ENCODE assay signal across 3 cellular contexts in the genomic region with DNA sequence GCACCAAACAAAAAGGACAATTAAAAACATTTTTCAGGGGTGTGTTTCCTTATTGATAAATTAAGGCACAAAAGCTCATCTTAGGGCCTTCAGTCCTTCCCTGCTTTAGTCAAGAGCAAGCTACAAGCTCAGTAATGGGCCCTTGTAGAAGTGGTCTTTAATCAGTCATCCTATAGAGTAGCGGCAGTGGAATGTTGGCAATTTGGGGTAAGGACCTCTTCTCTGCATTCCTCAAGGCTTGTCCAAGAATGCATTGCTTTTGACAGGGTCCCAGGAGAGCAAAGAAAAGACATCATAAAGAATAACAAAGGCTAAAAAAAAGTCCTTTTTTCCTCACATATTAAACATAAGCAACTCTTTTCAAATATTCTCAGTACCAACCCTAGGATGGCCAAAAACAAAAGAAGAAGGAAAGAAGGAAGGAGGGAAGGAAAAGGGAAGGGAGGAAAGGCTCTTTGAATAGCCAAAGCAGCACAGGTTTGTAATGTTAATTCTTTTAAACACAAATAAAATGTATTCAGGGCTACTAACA.
A peak's percentile ranks its signal among the peaks of the same experiment; 100 is the strongest.
TF ChIP-seq lines count a peak whose summit lies in the region.

No MANE protein-coding gene starts in this region.

TF ChIP-seq in SK-N-SH treated with all-trans-retinoic acid at 6 μM for 48 hours, 23 proteins besides CTCF, POLR2A, EP300 and RAD21:
- TF ChIP-seq OSR1 (CRISPR knock-in tag; IDR thresholded peaks at IDR 0.05) (no peak), TCF4 (CRISPR knock-in tag; IDR thresholded peaks at IDR 0.05; ENCODE audit: borderline replicate concordance) (no peak), SNAI2 (CRISPR knock-in tag; IDR thresholded peaks at IDR 0.05) (no peak)

TF ChIP-seq in SK-N-SH, 30 proteins besides CTCF, POLR2A, EP300 and RAD21:
- TF ChIP-seq, protein P1, sequence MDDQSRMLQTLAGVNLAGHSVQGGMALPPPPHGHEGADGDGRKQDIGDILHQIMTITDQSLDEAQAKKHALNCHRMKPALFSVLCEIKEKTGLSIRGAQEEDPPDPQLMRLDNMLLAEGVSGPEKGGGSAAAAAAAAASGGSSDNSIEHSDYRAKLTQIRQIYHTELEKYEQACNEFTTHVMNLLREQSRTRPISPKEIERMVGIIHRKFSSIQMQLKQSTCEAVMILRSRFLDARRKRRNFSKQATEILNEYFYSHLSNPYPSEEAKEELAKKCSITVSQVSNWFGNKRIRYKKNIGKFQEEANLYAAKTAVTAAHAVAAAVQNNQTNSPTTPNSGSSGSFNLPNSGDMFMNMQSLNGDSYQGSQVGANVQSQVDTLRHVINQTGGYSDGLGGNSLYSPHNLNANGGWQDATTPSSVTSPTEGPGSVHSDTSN (IDR thresholded peaks at IDR 0.05): no peak
- TF ChIP-seq TAF1 (IDR thresholded peaks at IDR 0.05; ENCODE audit: borderline replicate concordance, low read depth, low read length) (no peak), NFIC (IDR thresholded peaks at IDR 0.05; ENCODE audit: borderline replicate concordance) (no peak), SMC3 (IDR thresholded peaks at IDR 0.05; ENCODE audit: low read depth, low read length) (no peak), TEAD4 (IDR thresholded peaks at IDR 0.05; ENCODE audit: borderline replicate concordance, insufficient read depth) (no peak), CHD2 (IDR thresholded peaks at IDR 0.05; ENCODE audit: low read length, partially characterized antibody) (no peak), GABPA (IDR thresholded peaks at IDR 0.05; ENCODE audit: low read depth) (no peak), MEF2A (IDR thresholded peaks at IDR 0.05; ENCODE audit: borderline replicate concordance, low read depth) (no peak)
- TF ChIP-seq, protein P2, sequence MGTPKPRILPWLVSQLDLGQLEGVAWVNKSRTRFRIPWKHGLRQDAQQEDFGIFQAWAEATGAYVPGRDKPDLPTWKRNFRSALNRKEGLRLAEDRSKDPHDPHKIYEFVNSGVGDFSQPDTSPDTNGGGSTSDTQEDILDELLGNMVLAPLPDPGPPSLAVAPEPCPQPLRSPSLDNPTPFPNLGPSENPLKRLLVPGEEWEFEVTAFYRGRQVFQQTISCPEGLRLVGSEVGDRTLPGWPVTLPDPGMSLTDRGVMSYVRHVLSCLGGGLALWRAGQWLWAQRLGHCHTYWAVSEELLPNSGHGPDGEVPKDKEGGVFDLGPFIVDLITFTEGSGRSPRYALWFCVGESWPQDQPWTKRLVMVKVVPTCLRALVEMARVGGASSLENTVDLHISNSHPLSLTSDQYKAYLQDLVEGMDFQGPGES (IDR thresholded peaks at IDR 0.05; ENCODE audit: low read depth, low read length): no peak
- TF ChIP-seq, protein P3, sequence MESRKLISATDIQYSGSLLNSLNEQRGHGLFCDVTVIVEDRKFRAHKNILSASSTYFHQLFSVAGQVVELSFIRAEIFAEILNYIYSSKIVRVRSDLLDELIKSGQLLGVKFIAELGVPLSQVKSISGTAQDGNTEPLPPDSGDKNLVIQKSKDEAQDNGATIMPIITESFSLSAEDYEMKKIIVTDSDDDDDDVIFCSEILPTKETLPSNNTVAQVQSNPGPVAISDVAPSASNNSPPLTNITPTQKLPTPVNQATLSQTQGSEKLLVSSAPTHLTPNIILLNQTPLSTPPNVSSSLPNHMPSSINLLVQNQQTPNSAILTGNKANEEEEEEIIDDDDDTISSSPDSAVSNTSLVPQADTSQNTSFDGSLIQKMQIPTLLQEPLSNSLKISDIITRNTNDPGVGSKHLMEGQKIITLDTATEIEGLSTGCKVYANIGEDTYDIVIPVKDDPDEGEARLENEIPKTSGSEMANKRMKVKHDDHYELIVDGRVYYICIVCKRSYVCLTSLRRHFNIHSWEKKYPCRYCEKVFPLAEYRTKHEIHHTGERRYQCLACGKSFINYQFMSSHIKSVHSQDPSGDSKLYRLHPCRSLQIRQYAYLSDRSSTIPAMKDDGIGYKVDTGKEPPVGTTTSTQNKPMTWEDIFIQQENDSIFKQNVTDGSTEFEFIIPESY (IDR thresholded peaks at IDR 0.05; ENCODE audit: borderline replicate concordance, low read depth): no peak

TF ChIP-seq in H1, 55 proteins besides CTCF, POLR2A, EP300 and RAD21:
- TF ChIP-seq ASH2L (IDR thresholded peaks at IDR 0.05; ENCODE audit: low read length) (peak; percentile 25), POLR2AphosphoS5 (IDR thresholded peaks at IDR 0.05; ENCODE audit: low read depth, low read length) (peak; percentile 70; the same call in 1 of the 2 replicates), RNF2 (IDR thresholded peaks at IDR 0.05; ENCODE audit: borderline replicate concordance, low read depth, low read length, missing control alignments, poor library complexity, severe bottlenecking) (no peak), CHD1 (IDR thresholded peaks at IDR 0.05; ENCODE audit: low read depth, low read length) (no peak), JUND (IDR thresholded peaks at IDR 0.05; ENCODE audit: low read length) (no peak), HDAC2 (IDR thresholded peaks at IDR 0.05; ENCODE audit: borderline replicate concordance in 1 of 2, low read depth in 2 of 2, low read length in 2 of 2) (peak in 1 of 2 experiments; percentile 50; a peak in 1 of 4 replicates), SP2 (IDR thresholded peaks at IDR 0.05; ENCODE audit: low read length) (no peak), GABPA (IDR thresholded peaks at IDR 0.05; ENCODE audit: borderline replicate concordance, insufficient read depth, low read length) (no peak), ZNF274 (IDR thresholded peaks at IDR 0.05; ENCODE audit: borderline replicate concordance, extremely low read depth, low read length) (no peak), JUN (IDR thresholded peaks at IDR 0.05; ENCODE audit: low read depth, low read length) (no peak), TEAD4 (IDR thresholded peaks at IDR 0.05; ENCODE audit: low read depth, low read length) (peak; percentile 98)
- TF ChIP-seq, protein P4, sequence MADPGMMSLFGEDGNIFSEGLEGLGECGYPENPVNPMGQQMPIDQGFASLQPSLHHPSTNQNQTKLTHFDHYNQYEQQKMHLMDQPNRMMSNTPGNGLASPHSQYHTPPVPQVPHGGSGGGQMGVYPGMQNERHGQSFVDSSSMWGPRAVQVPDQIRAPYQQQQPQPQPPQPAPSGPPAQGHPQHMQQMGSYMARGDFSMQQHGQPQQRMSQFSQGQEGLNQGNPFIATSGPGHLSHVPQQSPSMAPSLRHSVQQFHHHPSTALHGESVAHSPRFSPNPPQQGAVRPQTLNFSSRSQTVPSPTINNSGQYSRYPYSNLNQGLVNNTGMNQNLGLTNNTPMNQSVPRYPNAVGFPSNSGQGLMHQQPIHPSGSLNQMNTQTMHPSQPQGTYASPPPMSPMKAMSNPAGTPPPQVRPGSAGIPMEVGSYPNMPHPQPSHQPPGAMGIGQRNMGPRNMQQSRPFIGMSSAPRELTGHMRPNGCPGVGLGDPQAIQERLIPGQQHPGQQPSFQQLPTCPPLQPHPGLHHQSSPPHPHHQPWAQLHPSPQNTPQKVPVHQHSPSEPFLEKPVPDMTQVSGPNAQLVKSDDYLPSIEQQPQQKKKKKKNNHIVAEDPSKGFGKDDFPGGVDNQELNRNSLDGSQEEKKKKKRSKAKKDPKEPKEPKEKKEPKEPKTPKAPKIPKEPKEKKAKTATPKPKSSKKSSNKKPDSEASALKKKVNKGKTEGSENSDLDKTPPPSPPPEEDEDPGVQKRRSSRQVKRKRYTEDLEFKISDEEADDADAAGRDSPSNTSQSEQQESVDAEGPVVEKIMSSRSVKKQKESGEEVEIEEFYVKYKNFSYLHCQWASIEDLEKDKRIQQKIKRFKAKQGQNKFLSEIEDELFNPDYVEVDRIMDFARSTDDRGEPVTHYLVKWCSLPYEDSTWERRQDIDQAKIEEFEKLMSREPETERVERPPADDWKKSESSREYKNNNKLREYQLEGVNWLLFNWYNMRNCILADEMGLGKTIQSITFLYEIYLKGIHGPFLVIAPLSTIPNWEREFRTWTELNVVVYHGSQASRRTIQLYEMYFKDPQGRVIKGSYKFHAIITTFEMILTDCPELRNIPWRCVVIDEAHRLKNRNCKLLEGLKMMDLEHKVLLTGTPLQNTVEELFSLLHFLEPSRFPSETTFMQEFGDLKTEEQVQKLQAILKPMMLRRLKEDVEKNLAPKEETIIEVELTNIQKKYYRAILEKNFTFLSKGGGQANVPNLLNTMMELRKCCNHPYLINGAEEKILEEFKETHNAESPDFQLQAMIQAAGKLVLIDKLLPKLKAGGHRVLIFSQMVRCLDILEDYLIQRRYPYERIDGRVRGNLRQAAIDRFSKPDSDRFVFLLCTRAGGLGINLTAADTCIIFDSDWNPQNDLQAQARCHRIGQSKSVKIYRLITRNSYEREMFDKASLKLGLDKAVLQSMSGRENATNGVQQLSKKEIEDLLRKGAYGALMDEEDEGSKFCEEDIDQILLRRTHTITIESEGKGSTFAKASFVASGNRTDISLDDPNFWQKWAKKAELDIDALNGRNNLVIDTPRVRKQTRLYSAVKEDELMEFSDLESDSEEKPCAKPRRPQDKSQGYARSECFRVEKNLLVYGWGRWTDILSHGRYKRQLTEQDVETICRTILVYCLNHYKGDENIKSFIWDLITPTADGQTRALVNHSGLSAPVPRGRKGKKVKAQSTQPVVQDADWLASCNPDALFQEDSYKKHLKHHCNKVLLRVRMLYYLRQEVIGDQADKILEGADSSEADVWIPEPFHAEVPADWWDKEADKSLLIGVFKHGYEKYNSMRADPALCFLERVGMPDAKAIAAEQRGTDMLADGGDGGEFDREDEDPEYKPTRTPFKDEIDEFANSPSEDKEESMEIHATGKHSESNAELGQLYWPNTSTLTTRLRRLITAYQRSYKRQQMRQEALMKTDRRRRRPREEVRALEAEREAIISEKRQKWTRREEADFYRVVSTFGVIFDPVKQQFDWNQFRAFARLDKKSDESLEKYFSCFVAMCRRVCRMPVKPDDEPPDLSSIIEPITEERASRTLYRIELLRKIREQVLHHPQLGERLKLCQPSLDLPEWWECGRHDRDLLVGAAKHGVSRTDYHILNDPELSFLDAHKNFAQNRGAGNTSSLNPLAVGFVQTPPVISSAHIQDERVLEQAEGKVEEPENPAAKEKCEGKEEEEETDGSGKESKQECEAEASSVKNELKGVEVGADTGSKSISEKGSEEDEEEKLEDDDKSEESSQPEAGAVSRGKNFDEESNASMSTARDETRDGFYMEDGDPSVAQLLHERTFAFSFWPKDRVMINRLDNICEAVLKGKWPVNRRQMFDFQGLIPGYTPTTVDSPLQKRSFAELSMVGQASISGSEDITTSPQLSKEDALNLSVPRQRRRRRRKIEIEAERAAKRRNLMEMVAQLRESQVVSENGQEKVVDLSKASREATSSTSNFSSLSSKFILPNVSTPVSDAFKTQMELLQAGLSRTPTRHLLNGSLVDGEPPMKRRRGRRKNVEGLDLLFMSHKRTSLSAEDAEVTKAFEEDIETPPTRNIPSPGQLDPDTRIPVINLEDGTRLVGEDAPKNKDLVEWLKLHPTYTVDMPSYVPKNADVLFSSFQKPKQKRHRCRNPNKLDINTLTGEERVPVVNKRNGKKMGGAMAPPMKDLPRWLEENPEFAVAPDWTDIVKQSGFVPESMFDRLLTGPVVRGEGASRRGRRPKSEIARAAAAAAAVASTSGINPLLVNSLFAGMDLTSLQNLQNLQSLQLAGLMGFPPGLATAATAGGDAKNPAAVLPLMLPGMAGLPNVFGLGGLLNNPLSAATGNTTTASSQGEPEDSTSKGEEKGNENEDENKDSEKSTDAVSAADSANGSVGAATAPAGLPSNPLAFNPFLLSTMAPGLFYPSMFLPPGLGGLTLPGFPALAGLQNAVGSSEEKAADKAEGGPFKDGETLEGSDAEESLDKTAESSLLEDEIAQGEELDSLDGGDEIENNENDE (IDR thresholded peaks at IDR 0.05; ENCODE audit: insufficient replicate concordance, low read length): peak; percentile 86
